19 cellular contexts compared by ENCODE assay signal in the genomic region with DNA sequence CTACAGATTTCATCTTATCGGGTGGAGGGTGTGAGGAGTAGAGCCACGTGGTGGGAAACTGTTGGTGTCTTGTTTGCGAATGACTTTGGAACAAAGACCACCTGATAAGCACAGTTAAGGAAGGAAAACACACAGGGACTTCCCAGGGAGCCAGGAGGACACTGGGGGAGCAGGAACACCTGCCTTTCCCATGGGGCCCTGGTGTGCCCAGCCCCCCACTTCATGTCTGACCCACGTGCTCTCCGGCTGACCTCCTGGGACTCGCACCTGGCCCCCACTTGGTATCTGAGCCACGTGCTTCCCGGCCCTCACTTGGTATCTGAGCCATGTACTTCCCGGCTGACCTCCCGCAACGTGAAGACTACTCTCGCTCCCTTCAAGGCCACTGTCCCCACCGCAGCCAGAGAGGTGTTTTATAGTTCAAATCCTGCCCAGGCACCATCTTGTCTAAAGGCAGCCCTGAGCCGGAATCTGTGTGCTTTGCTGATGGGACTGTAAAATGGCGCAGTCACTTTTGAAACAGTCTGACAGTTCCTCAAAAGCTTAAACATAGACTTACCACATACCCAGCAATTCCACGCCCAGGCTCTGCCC. TPM values are rescaled to one million over a fixed set of nuclear protein-coding genes. Genes with fewer than 3 reads are reported as not detected.
DNase-seq lines count a peak whose midpoint lies in the region; TF ChIP-seq lines count a peak whose summit lies in the region.
"Had no signal": no experiment of that assay in that cellular context is flagged by ENCODE, and none has a peak within 500 bp of the region (broad histone marks: within the 10 kb centered on the region; RNA-seq: fewer than 3 reads in every experiment).

No MANE protein-coding gene starts in this region.

- CTCF ChIA-PET in CD8-positive, alpha-beta memory T cell (lab: Charles Lee), result no interaction called here

- no peaks in the 10 kb centered on the region for H3K27me3 ChIP-seq in HL-60 (ENCODE audit: insufficient read depth, poor library complexity, severe bottlenecking)
- H3K27me3 ChIP-seq in spleen (replicated peaks in 1 of 7), result no peaks in the 10 kb centered on the region
- no peaks in the 10 kb centered on the region for H3K27me3 ChIP-seq in CD8-positive, alpha-beta memory T cell (ENCODE audit: insufficient read depth, low read length, poor library complexity, severe bottlenecking)
- H3K27me3 ChIP-seq in vagina, result no peaks in the 10 kb centered on the region
- H3K27me3 ChIP-seq: gastroesophageal sphincter, suprapubic skin had no signal

- H3K36me3 Mint-ChIP-seq in endothelial cell (ENCODE audit: low read depth, unreplicated experiment), result peaks cover 3% of the 10 kb centered on the region
- H3K36me3 Mint-ChIP-seq in CD8-positive, alpha-beta memory T cell, result no peaks in the 10 kb centered on the region
- H3K36me3 Mint-ChIP-seq: activated naive CD4-positive, alpha-beta T cell treated with anti-CD3 and anti-CD28 coated beads, Interleukin-2, amount 10 ng/mL, durations not matched to agents 7 days and 5 days had no signal

- WGBS in spleen, 5 donors, result 75 to 84% (median 78%) methylated on average over 16 of the region's 16 CpGs

- TF ChIP-seq CTCF in HL-60 (IDR thresholded peaks at IDR 0.05; ENCODE audit: insufficient read depth, low read length) (no peak), endothelial cell (IDR thresholded peaks at IDR 0.05; ENCODE audit: unreplicated experiment) (no peak), spleen (IDR thresholded peaks at IDR 0.05 in 8 of 11, conservative IDR thresholded peaks at IDR 0.05 in 3 of 11) (no peak), vagina (IDR thresholded peaks at IDR 0.05) (no peak)

- H3K4me3 Mint-ChIP-seq in endothelial cell (ENCODE audit: unreplicated experiment), result peak overlapping the region; percentile 62
- no peak overlapping the region for H3K4me3 Mint-ChIP-seq in CD8-positive, alpha-beta memory T cell
- H3K4me3 Mint-ChIP-seq: activated CD4-positive, alpha-beta T cell treated with anti-CD3 and anti-CD28 coated beads, Interleukin-2, amount 10 ng/mL, durations not matched to agents 7 days and 5 days; activated naive CD4-positive, alpha-beta T cell treated with anti-CD3 and anti-CD28 coated beads, Interleukin-2, amount 10 ng/mL, durations not matched to agents 7 days and 5 days had no signal

- H3K27ac ChIP-seq in HL-60 (replicated peaks), result peak overlapping the region; percentile 81
- peak overlapping the region in 7 of 8 donors; percentile 59 to 89 (median 79) for H3K27ac ChIP-seq in spleen
- no peak overlapping the region for H3K27ac ChIP-seq in CD8-positive, alpha-beta memory T cell (ENCODE audit: low read depth, low read length)
- no peak overlapping the region for H3K27ac ChIP-seq in vagina
- H3K27ac ChIP-seq: epithelial cell of prostate, gastroesophageal sphincter, prostate gland, suprapubic skin had no signal

- POLR2A ChIA-PET in CD8-positive, alpha-beta memory T cell (lab: Charles Lee), result no interaction called here

- H3K27me3 Mint-ChIP-seq in endothelial cell (ENCODE audit: unreplicated experiment), result peaks cover 23% of the 10 kb centered on the region
- H3K27me3 Mint-ChIP-seq in CD8-positive, alpha-beta memory T cell, result no peaks in the 10 kb centered on the region
- H3K27me3 Mint-ChIP-seq: activated CD4-positive, alpha-beta T cell treated with anti-CD3 and anti-CD28 coated beads, Interleukin-2, amount 10 ng/mL, durations not matched to agents 7 days and 5 days had no signal

- H3K9me3 Mint-ChIP-seq in endothelial cell (ENCODE audit: unreplicated experiment), result no peaks in the 10 kb centered on the region
- no peaks in the 10 kb centered on the region for H3K9me3 Mint-ChIP-seq in CD8-positive, alpha-beta memory T cell
- H3K9me3 Mint-ChIP-seq: activated CD4-positive, alpha-beta T cell treated with anti-CD3 and anti-CD28 coated beads, Interleukin-2, amount 10 ng/mL, durations not matched to agents 7 days and 5 days; activated naive CD4-positive, alpha-beta T cell treated with anti-CD3 and anti-CD28 coated beads, Interleukin-2, amount 10 ng/mL, durations not matched to agents 7 days and 5 days had no signal

- intact Hi-C loops in spleen (cut with DNase I; ENCODE audit: low total_unique reads), result no loop called here
- intact Hi-C loops in vagina (cut with DNase I), result no loop called here

- H3K9me3 ChIP-seq in spleen (no peaks in the 10 kb centered on the region), vagina (no peaks in the 10 kb centered on the region)
- H3K9me3 ChIP-seq in CD8-positive, alpha-beta memory T cell (ENCODE audit: low read length), result no peaks in the 10 kb centered on the region
- H3K9me3 ChIP-seq: gastroesophageal sphincter, prostate gland, suprapubic skin had no signal

- H3K4me3 ChIP-seq in HL-60 (replicated peaks; ENCODE audit: insufficient read depth, low read length), result no peak overlapping the region
- peak overlapping the region in 1 of 8 donors; percentile 40 for H3K4me3 ChIP-seq in spleen
- no peak overlapping the region for H3K4me3 ChIP-seq in CD8-positive, alpha-beta memory T cell (ENCODE audit: low read length)
- no peak overlapping the region for H3K4me3 ChIP-seq in vagina
- H3K4me3 ChIP-seq: gastroesophageal sphincter, prostate gland, skin epidermis, suprapubic skin had no signal

- H3K4me1 Mint-ChIP-seq in endothelial cell (ENCODE audit: unreplicated experiment), result peaks cover 30% of the 10 kb centered on the region
- peaks cover 14 to 22% (median 14%) of the 10 kb centered on the region in 3 donors for H3K4me1 Mint-ChIP-seq in CD8-positive, alpha-beta memory T cell

- H3K27ac Mint-ChIP-seq in endothelial cell (ENCODE audit: unreplicated experiment), result peak overlapping the region; percentile 64
- peak overlapping the region in 1 of 8 donors; percentile 24 for H3K27ac Mint-ChIP-seq in CD8-positive, alpha-beta memory T cell
- H3K27ac Mint-ChIP-seq: activated CD4-positive, alpha-beta T cell treated with anti-CD3 and anti-CD28 coated beads, Interleukin-2, amount 10 ng/mL, durations not matched to agents 7 days and 5 days; activated naive CD4-positive, alpha-beta T cell treated with anti-CD3 and anti-CD28 coated beads, Interleukin-2, amount 10 ng/mL, durations not matched to agents 7 days and 5 days had no signal

- H3K36me3 ChIP-seq in spleen (no peaks in the 10 kb centered on the region), vagina (no peaks in the 10 kb centered on the region)
- no peaks in the 10 kb centered on the region for H3K36me3 ChIP-seq in CD8-positive, alpha-beta memory T cell (ENCODE audit: insufficient read depth, low read length)
- H3K36me3 ChIP-seq: prostate gland, suprapubic skin had no signal

- TF ChIP-seq POLR2A in spleen (IDR thresholded peaks at IDR 0.05), result no peak
- TF ChIP-seq POLR2A in vagina (IDR thresholded peaks at IDR 0.05), result no peak

- DNase-seq in HL-60 (ENCODE audit: low read depth in 1 of 2, low spot score in 1 of 2) (peak in 1 of 2 experiments; percentile 88), NOMO-1 (lab: John Stamatoyannopoulos, UW; ENCODE audit: unreplicated experiment in 2 of 2) (peak; percentile 76 to 87), endothelial cell (ENCODE audit: low spot score) (no peak), spleen (peak; percentile 73), vagina (ENCODE audit: extremely low spot score in 2 of 2) (no peak)
- no peak for DNase-seq in CD8-positive, alpha-beta memory T cell
- no peak for DNase-seq in stimulated activated CD4-positive, alpha-beta T cell treated with anti-CD3 and anti-CD28 coated beads, Interleukin-2, amount 100 ng/mL, for 24 hours
- DNase-seq: activated CD4-positive, alpha-beta T cell treated with anti-CD3 and anti-CD28 coated beads, Interleukin-2, amount 10 ng/mL, durations not matched to agents 7 days and 5 days; activated naive CD4-positive, alpha-beta T cell treated with anti-CD3 and anti-CD28 coated beads, Interleukin-2, amount 10 ng/mL, durations not matched to agents 7 days and 5 days; activated T-cell treated with anti-CD3 and anti-CD28 coated beads for 4 hours; Karpas-422; NCI-H1436 treated with DMSO at 0.1 percent for 48 hours had no signal

- H3K4me1 ChIP-seq in spleen (peaks cover 4 to 60% (median 29%) of the 10 kb centered on the region in 6 donors), vagina (peaks cover 40% of the 10 kb centered on the region)
- peaks cover 22% of the 10 kb centered on the region for H3K4me1 ChIP-seq in CD8-positive, alpha-beta memory T cell (ENCODE audit: insufficient read depth, low read length)

RNA-seq across cellular contexts. Expression of a gene that starts 5.4 kb away (rescaled TPM):
- total RNA-seq in endothelial cell (ENCODE audit: unreplicated experiment) (149 TPM), spleen (100 to 1,000 TPM in 5 of 7 donors, 10 to 100 TPM in 2; 74.3 to 216 (median 160) TPM), vagina (67.8 TPM)
- 100 to 1,000 TPM in 1 of 3 donors, 10 to 100 TPM in 2; 46.5 to 122 (median 67.2) TPM for polyA plus RNA-seq in spleen
- 100 to 1,000 TPM; 129 to 141 TPM for total RNA-seq in CD8-positive, alpha-beta memory T cell
- polyA plus RNA-seq in CD8-positive, alpha-beta memory T cell, result 74.6 TPM

RNA-seq across cellular contexts. Expression of a gene that starts 38.5 kb away (rescaled TPM):
- total RNA-seq in endothelial cell (ENCODE audit: unreplicated experiment) (not detected), spleen (10 to 100 TPM; 18.9 to 60.1 (median 39.4) TPM), vagina (5.2 TPM)
- polyA plus RNA-seq in spleen, result 10 to 100 TPM; 14.8 to 24.5 (median 16.1) TPM
- 100 to 1,000 TPM; 186 to 190 TPM for total RNA-seq in CD8-positive, alpha-beta memory T cell
- 193 TPM for polyA plus RNA-seq in CD8-positive, alpha-beta memory T cell
- total RNA-seq: myocyte, NCI-H460 had no signal

RNA-seq across cellular contexts. Expression of a gene that starts 50.0 kb away (rescaled TPM):
- 76.2 TPM for total RNA-seq in endothelial cell (ENCODE audit: unreplicated experiment)
- total RNA-seq in spleen, result 100 to 1,000 TPM in 3 of 7 donors, 10 to 100 TPM in 4; 41.7 to 185 (median 91.6) TPM
- 10 to 100 TPM; 11.1 to 28.2 (median 16.5) TPM for polyA plus RNA-seq in spleen
- 10 to 100 TPM; 27.5 to 31.8 TPM for total RNA-seq in CD8-positive, alpha-beta memory T cell
- polyA plus RNA-seq in CD8-positive, alpha-beta memory T cell, result 3.3 TPM
- 21.1 TPM for total RNA-seq in vagina

RNA-seq across cellular contexts. Expression of a gene that starts 54.7 kb away (rescaled TPM):
- total RNA-seq in endothelial cell (ENCODE audit: unreplicated experiment) (not detected), spleen (100 to 1,000 TPM in 1 of 7 donors, 10 to 100 TPM in 6; 55.6 to 141 (median 66.6) TPM), vagina (37.1 TPM)
- polyA plus RNA-seq in spleen, result 10 to 100 TPM in 1 of 3 donors, 1 to 10 TPM in 2; 6.0 to 15.2 (median 7.0) TPM
- 1 to 10 TPM in 1 of 2 experiments, under 1 TPM in 1; 0.49 to 1.1 TPM for total RNA-seq in CD8-positive, alpha-beta memory T cell
- polyA plus RNA-seq in CD8-positive, alpha-beta memory T cell, result 1.9 TPM

Comparison
In these comparisons a context has a peak if more than half of its experiments do, and no peak if none do; other contexts are left out.
1. DNase-seq: peak in NOMO-1 (2 of 2) and spleen (single experiment); none in endothelial cell (single experiment), CD8-positive, alpha-beta memory T cell (0 of 5), vagina (0 of 2) and stimulated activated CD4-positive, alpha-beta T cell treated with anti-CD3 and anti-CD28 coated beads, Interleukin-2, amount 100 ng/mL, for 24 hours (0 of 2).
2. H3K27ac ChIP-seq: peak in HL-60 (single experiment) and spleen (7 of 8); none in CD8-positive, alpha-beta memory T cell (single experiment) and vagina (single experiment).